Comparison of ENCODE assay signal across 8 cellular contexts in genomic region chr11:130916238-130916855, GRCh38. TPM values are rescaled to one million over a fixed set of nuclear protein-coding genes. Genes with fewer than 3 reads are reported as not detected.
DNase-seq lines count a peak whose midpoint lies in the region; ATAC-seq and TF ChIP-seq lines count a peak whose summit lies in the region.

Gene SNX19, minus strand, starts transcription at chr11:130916479. Its CDS starts 540 bp downstream, at chr11:130915939.

- POLR2A ChIA-PET in BJ (lab: Charles Lee): no interaction called here

- ATAC-seq in GM19043 (IDR thresholded peaks at IDR 0.05; ENCODE audit: low read depth, unreplicated experiment): peak; percentile 99
- peak; percentile 99 for ATAC-seq in HG03354 (IDR thresholded peaks at IDR 0.05; ENCODE audit: poor library complexity, severe bottlenecking, unreplicated experiment)

- intact Hi-C loops in colonic mucosa (cut with DNase I): loop anchor here (10.0 kb wide), 1 partner anchor 702 kb away; no protein-coding TSS in a partner anchor

- H3K27ac ChIP-seq in colonic mucosa (peak within 1 kb of the TSS; percentile 77), layer of hippocampus (ENCODE audit: low read depth, low read length) (peak within 1 kb of the TSS; percentile 64)

- peak within 1 kb of the TSS; percentile 85 for H3K4me3 ChIP-seq in BJ (ENCODE audit: low read depth, low read length)
- peak within 1 kb of the TSS; percentile 99 for H3K4me3 ChIP-seq in colonic mucosa

- DNase-seq in BJ (ENCODE audit: low read depth) (peak; percentile 44), NCI-H446 (lab: John Stamatoyannopoulos, UW) (peak; percentile 68 to 94), colonic mucosa (peak; percentile 93)
- peak; percentile 92 for DNase-seq in activated CD4-positive, alpha-beta T cell treated with anti-CD3 and anti-CD28 coated beads for 48 hours
- peak; percentile 79 to 92 for DNase-seq in stimulated activated CD4-positive, alpha-beta T cell treated with anti-CD3 and anti-CD28 coated beads, Interleukin-1b, Interleukin-23, amount 100 ng/mL, for 4 hours (ENCODE audit: low read depth in 2 of 2)

- no peaks in the 10 kb centered on the region for H3K27me3 ChIP-seq in BJ (ENCODE audit: control insufficient read depth, insufficient read depth, low read length)
- H3K27me3 ChIP-seq in colonic mucosa: no peaks in the 10 kb centered on the region
- H3K27me3 ChIP-seq in layer of hippocampus (ENCODE audit: control insufficient read depth, insufficient read depth, low read length): no peaks in the 10 kb centered on the region

- peak within 1 kb of the TSS; percentile 86 to 88 for H3K9ac ChIP-seq in colonic mucosa (ENCODE audit: low read depth in 2 of 2, low read length in 2 of 2)

- peak; percentile 75 for TF ChIP-seq CTCF in BJ (IDR thresholded peaks at IDR 0.05; ENCODE audit: insufficient read depth, low read depth, low read length)
- peak; percentile 93 for TF ChIP-seq CTCF in colonic mucosa (IDR thresholded peaks at IDR 0.05)

- CTCF ChIA-PET in BJ (lab: Yijun Ruan, JAX): interaction anchor here (0.6 to 5.3 kb wide), 32 partner anchors 9 to 1185 kb away, joined by 3 to 34 read pairs (median 4); partner anchors contain the start of gene ADAMTS15

- H3K36me3 ChIP-seq in BJ (ENCODE audit: control insufficient read depth, insufficient read depth, low read length): peaks cover 4% of the 10 kb centered on the region
- H3K36me3 ChIP-seq in colonic mucosa: peaks cover 5% of the 10 kb centered on the region

- H3K9me3 ChIP-seq in colonic mucosa: no peaks in the 10 kb centered on the region

- H3K4me1 ChIP-seq in colonic mucosa: peaks cover 6% of the 10 kb centered on the region

RNA-seq across cellular contexts. Expression of gene SNX19, which starts in this region (rescaled TPM):
- polyA plus RNA-seq in BJ (2011; rRNA removed): 85.4 and 99.9 TPM in 2 replicates
- polyA minus RNA-seq in BJ (2011; rRNA and poly(A)+ RNA removed): 138 and 172 TPM in 2 replicates
- total RNA-seq in colonic mucosa: 10 to 100 TPM; 43.4 to 57.4 TPM

Comparison
In these comparisons a context has a peak if more than half of its experiments do, and no peak if none do; other contexts are left out.
1. Peak in every context shown above with its lines: DNase-seq, ATAC-seq, H3K4me3 ChIP-seq and H3K27ac ChIP-seq.